13 cellular contexts compared by ENCODE assay signal in genomic region chr20:4787069-4787468, GRCh38. TPM values are rescaled to one million over a fixed set of nuclear protein-coding genes. Genes with fewer than 3 reads are reported as not detected.
DNase-seq lines count a peak whose midpoint lies in the region; ATAC-seq and TF ChIP-seq lines count a peak whose summit lies in the region.
"Had no signal": no experiment of that assay in that cellular context is flagged by ENCODE, and none has a peak within 500 bp of the region (broad histone marks: within the 10 kb centered on the region; RNA-seq: fewer than 3 reads in every experiment).

No MANE protein-coding gene starts in this region.

- no peaks in the 10 kb centered on the region for H3K9me3 Mint-ChIP-seq in activated T-helper 1 cell treated with anti-CD3 and anti-CD28 coated beads, Interleukin-12 subunit alpha, Interleukin-12 subunit beta, Interleukin-2, Interleukin-4 antibody, amounts not matched to agents 30 ng/mL and 10 ng/mL and 1 ng/mL, durations not matched to agents 14 hours and 24 hours and 36 hours
- H3K9me3 Mint-ChIP-seq: activated naive CD8-positive, alpha-beta T cell treated with anti-CD3 and anti-CD28 coated beads, Interleukin-2, amount 50 U/mL, for 24 hours; mesothelial cell of epicardium had no signal

- DNase-seq in AG10803 (ENCODE audit: low read depth), result peak; percentile 78
- peak; percentile 14 for DNase-seq in GM04503 (ENCODE audit: low read depth)
- no peak for DNase-seq in activated T-helper 1 cell treated with anti-CD3 and anti-CD28 coated beads, Interleukin-12 subunit alpha, Interleukin-12 subunit beta, Interleukin-2, Interleukin-4 antibody, amounts not matched to agents 30 ng/mL and 10 ng/mL and 1 ng/mL, durations not matched to agents 14 hours and 24 hours and 36 hours (ENCODE audit: low spot score)
- DNase-seq in iris pigment epithelial cell (ENCODE audit: low read depth), result peak; percentile 36
- no peak for DNase-seq in NCI-H146 treated with DMSO at 0.1 percent for 48 hours (lab: John Stamatoyannopoulos, UW; ENCODE audit: unreplicated experiment)
- no peak for DNase-seq in DMS79 treated with DMSO at 0.1 percent for 48 hours (lab: John Stamatoyannopoulos, UW)
- no peak for DNase-seq in GDM1 (lab: John Stamatoyannopoulos, UW)
- DNase-seq: activated naive CD8-positive, alpha-beta T cell treated with anti-CD3 and anti-CD28 coated beads, Interleukin-2, amount 50 U/mL, for 24 hours; effector memory CD4-positive, alpha-beta T cell; NCI-H1694 treated with DMSO at 0.1 percent for 48 hours; stimulated activated CD4-positive, alpha-beta T cell treated with anti-CD3 and anti-CD28 coated beads, Interleukin-4, amount 100 ng/mL, for 24 hours had no signal

- no peak overlapping the region for H3K4me3 ChIP-seq in AG10803 (ENCODE audit: low read length)

- H3K4me1 Mint-ChIP-seq in activated T-helper 1 cell treated with anti-CD3 and anti-CD28 coated beads, Interleukin-12 subunit alpha, Interleukin-12 subunit beta, Interleukin-2, Interleukin-4 antibody, amounts not matched to agents 30 ng/mL and 10 ng/mL and 1 ng/mL, durations not matched to agents 14 hours and 24 hours and 36 hours (ENCODE audit: low read depth), result peaks cover 32% of the 10 kb centered on the region
- H3K4me1 Mint-ChIP-seq: mesothelial cell of epicardium had no signal

- no peak for ATAC-seq in GM18868 (IDR thresholded peaks at IDR 0.05; ENCODE audit: unreplicated experiment)
- ATAC-seq: activated naive CD8-positive, alpha-beta T cell treated with anti-CD3 and anti-CD28 coated beads, Interleukin-2, amount 50 U/mL, for 24 hours had no signal

- no peak overlapping the region for H3K4me3 Mint-ChIP-seq in activated T-helper 1 cell treated with anti-CD3 and anti-CD28 coated beads, Interleukin-12 subunit alpha, Interleukin-12 subunit beta, Interleukin-2, Interleukin-4 antibody, amounts not matched to agents 30 ng/mL and 10 ng/mL and 1 ng/mL, durations not matched to agents 14 hours and 24 hours and 36 hours
- H3K4me3 Mint-ChIP-seq: activated naive CD8-positive, alpha-beta T cell treated with anti-CD3 and anti-CD28 coated beads, Interleukin-2, amount 50 U/mL, for 24 hours; mesothelial cell of epicardium had no signal

- peak overlapping the region; percentile 27 for H3K27ac Mint-ChIP-seq in activated T-helper 1 cell treated with anti-CD3 and anti-CD28 coated beads, Interleukin-12 subunit alpha, Interleukin-12 subunit beta, Interleukin-2, Interleukin-4 antibody, amounts not matched to agents 30 ng/mL and 10 ng/mL and 1 ng/mL, durations not matched to agents 14 hours and 24 hours and 36 hours
- H3K27ac Mint-ChIP-seq: activated naive CD8-positive, alpha-beta T cell treated with anti-CD3 and anti-CD28 coated beads, Interleukin-2, amount 50 U/mL, for 24 hours; mesothelial cell of epicardium had no signal

- no peak for TF ChIP-seq CTCF in AG10803 (conservative IDR thresholded peaks at IDR 0.05; ENCODE audit: low read length)

- peaks cover 54% of the 10 kb centered on the region for H3K36me3 Mint-ChIP-seq in activated T-helper 1 cell treated with anti-CD3 and anti-CD28 coated beads, Interleukin-12 subunit alpha, Interleukin-12 subunit beta, Interleukin-2, Interleukin-4 antibody, amounts not matched to agents 30 ng/mL and 10 ng/mL and 1 ng/mL, durations not matched to agents 14 hours and 24 hours and 36 hours (ENCODE audit: low read depth)

- intact Hi-C loops in activated T-helper 1 cell treated with anti-CD3 and anti-CD28 coated beads, Interleukin-12 subunit alpha, Interleukin-12 subunit beta, Interleukin-2, Interleukin-4 antibody, amounts not matched to agents 30 ng/mL and 10 ng/mL and 1 ng/mL, durations not matched to agents 14 hours and 24 hours and 36 hours (cut with micrococcal nuclease), result no loop called here

- H3K27me3 Mint-ChIP-seq in activated T-helper 1 cell treated with anti-CD3 and anti-CD28 coated beads, Interleukin-12 subunit alpha, Interleukin-12 subunit beta, Interleukin-2, Interleukin-4 antibody, amounts not matched to agents 30 ng/mL and 10 ng/mL and 1 ng/mL, durations not matched to agents 14 hours and 24 hours and 36 hours (ENCODE audit: insufficient read depth), result no peaks in the 10 kb centered on the region
- H3K27me3 Mint-ChIP-seq: activated naive CD8-positive, alpha-beta T cell treated with anti-CD3 and anti-CD28 coated beads, Interleukin-2, amount 50 U/mL, for 24 hours had no signal

RNA-seq across cellular contexts. Expression of gene RASSF2, which starts 36.3 kb away (rescaled TPM):
- 43.7 and 44.7 TPM in 2 replicates for total RNA-seq in activated T-helper 1 cell treated with anti-CD3 and anti-CD28 coated beads, Interleukin-12 subunit alpha, Interleukin-12 subunit beta, Interleukin-2, Interleukin-4 antibody, amounts not matched to agents 30 ng/mL and 10 ng/mL and 1 ng/mL, durations not matched to agents 14 hours and 24 hours and 36 hours

Comparison
In these comparisons a context has a peak if more than half of its experiments do, and no peak if none do; other contexts are left out.
1. DNase-seq: peak in AG10803 (single experiment), GM04503 (single experiment) and iris pigment epithelial cell (single experiment); none in activated T-helper 1 cell treated with anti-CD3 and anti-CD28 coated beads, Interleukin-12 subunit alpha, Interleukin-12 subunit beta, Interleukin-2, Interleukin-4 antibody, amounts not matched to agents 30 ng/mL and 10 ng/mL and 1 ng/mL, durations not matched to agents 14 hours and 24 hours and 36 hours (single experiment), NCI-H146 treated with DMSO at 0.1 percent for 48 hours (single experiment), DMS79 treated with DMSO at 0.1 percent for 48 hours (single experiment) and GDM1 (single experiment).